In the genomic region with DNA sequence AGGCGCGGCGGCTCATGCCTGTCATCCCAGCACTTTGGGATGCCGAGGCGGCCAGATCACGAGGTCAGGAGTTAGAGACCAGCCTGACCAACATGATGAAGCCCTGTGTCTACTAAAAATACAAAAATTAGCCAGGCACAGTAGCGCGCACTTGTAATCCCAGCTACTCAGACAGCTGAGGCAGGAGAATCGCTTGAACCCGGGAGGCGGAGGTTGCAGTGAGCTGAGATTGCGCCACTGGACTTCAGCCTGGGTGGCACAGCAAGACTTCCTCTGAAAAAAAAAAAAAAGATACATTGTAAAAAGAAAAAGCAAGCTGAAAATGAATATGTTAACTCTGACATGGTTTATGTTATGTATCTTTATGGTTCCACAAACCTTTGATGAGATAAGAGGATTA, we compare ENCODE assay signal across 32 cellular contexts. TPM values are rescaled to one million over a fixed set of nuclear protein-coding genes. Genes with fewer than 3 reads are reported as not detected.
"Had no signal": no experiment of that assay in that cellular context is flagged by ENCODE, and none has a peak within 500 bp of the region (broad histone marks: within the 10 kb centered on the region; RNA-seq: fewer than 3 reads in every experiment).

No MANE protein-coding gene starts in this region.

- H3K4me3 ChIP-seq: ascending aorta, breast epithelium, cardiac muscle cell, colonic mucosa, esophagus squamous epithelium, gastroesophageal sphincter had no signal

- ATAC-seq: activated naive CD4-positive, alpha-beta T cell treated with anti-CD3 and anti-CD28 coated beads, Interleukin-2, amount 50 U/mL, for 72 hours; activated T-cell treated with anti-CD3 and anti-CD28 coated beads, Interleukin-2, amount 50 U/mL, for 72 hours; gastroesophageal sphincter; WTC11 had no signal

- H3K4me1 ChIP-seq: ascending aorta, breast epithelium, colonic mucosa had no signal

- DNase-seq: activated CD4-positive, alpha-beta memory T cell treated with anti-CD3 and anti-CD28 coated beads, Interleukin-2, amount 10 ng/mL, durations not matched to agents 7 days and 5 days; activated CD4-positive, alpha-beta T cell treated with anti-CD3 and anti-CD28 coated beads for 1 hour; activated CD4-positive, alpha-beta T cell treated with anti-CD3 and anti-CD28 coated beads for 4 hours; activated CD4-positive, alpha-beta T cell treated with anti-CD3 and anti-CD28 coated beads, Interleukin-2, amount 10 ng/mL, durations not matched to agents 7 days and 5 days; activated CD4-positive, alpha-beta T cell treated with anti-CD3 and anti-CD28 coated beads, Interleukin-2, amount 50 U/mL, for 4 hours; activated CD8-positive, alpha-beta memory T cell treated with anti-CD3 and anti-CD28 coated beads, Interleukin-2, amount 50 U/mL, for 48 hours; activated gamma-delta T cell; activated naive CD4-positive, alpha-beta T cell; activated naive CD4-positive, alpha-beta T cell treated with anti-CD3 and anti-CD28 coated beads, Interleukin-2, amount 10 ng/mL, durations not matched to agents 7 days and 5 days; activated naive CD8-positive, alpha-beta T cell treated with anti-CD3 and anti-CD28 coated beads, Interleukin-2, amount 10 ng/mL, durations not matched to agents 7 days and 5 days; activated T-cell treated with anti-CD3 and anti-CD28 coated beads for 4 hours; activated T-cell treated with anti-CD3 and anti-CD28 coated beads, Interleukin-2, amount 50 U/mL, for 24 hours; activated T-cell treated with anti-CD3 and anti-CD28 coated beads, Interleukin-2, amount 50 U/mL, for 72 hours; central memory CD4-positive, alpha-beta T cell; cerebellar nuclear complex; colonic mucosa; effector CD8-positive, alpha-beta T cell; esophagus squamous epithelium; foreskin melanocyte; T-helper 2 cell had no signal

- H3K27me3 ChIP-seq: ascending aorta, breast epithelium, cardiac muscle cell, colonic mucosa had no signal

- H3K36me3 ChIP-seq: ascending aorta, breast epithelium, cardiac muscle cell, colonic mucosa, esophagus squamous epithelium, gastroesophageal sphincter had no signal

- H3K27ac ChIP-seq: ascending aorta, breast epithelium, cardiac muscle cell, colonic mucosa, epithelial cell of prostate, esophagus squamous epithelium, gastroesophageal sphincter, VCaP had no signal

- H3K9me3 ChIP-seq: ascending aorta, breast epithelium, colonic mucosa, esophagus squamous epithelium, gastroesophageal sphincter had no signal

RNA-seq across cellular contexts. Expression of a gene that starts 33.6 kb away (rescaled TPM):
- total RNA-seq: activated CD4-positive, alpha-beta memory T cell treated with anti-CD3 and anti-CD28 coated beads, Interleukin-2, amount 10 ng/mL, durations not matched to agents 7 days and 5 days; activated CD4-positive, alpha-beta T cell treated with anti-CD3 and anti-CD28 coated beads, Interleukin-2, amount 10 ng/mL, durations not matched to agents 7 days and 5 days; activated naive CD4-positive, alpha-beta T cell treated with anti-CD3 and anti-CD28 coated beads, Interleukin-2, amount 50 U/mL, for 72 hours; activated naive CD8-positive, alpha-beta T cell treated with anti-CD3 and anti-CD28 coated beads, Interleukin-2, amount 10 ng/mL, durations not matched to agents 7 days and 5 days; activated T-cell treated with anti-CD3 and anti-CD28 coated beads, Interleukin-2, amount 50 U/mL, for 72 hours; ascending aorta; cardiac muscle cell; endothelial cell of umbilical vein; esophagus squamous epithelium; fibroblast of villous mesenchyme; glomerular endothelial cell; T-helper 1 cell treated with Interleukin-12 subunit alpha and Interleukin-12 subunit beta and Interleukin-4 antibody, amounts not matched to agents 30 ng/mL and 1 ng/mL, for 36 hours had no signal
